Comparison of ENCODE assay signal across 15 cellular contexts in the genomic region with DNA sequence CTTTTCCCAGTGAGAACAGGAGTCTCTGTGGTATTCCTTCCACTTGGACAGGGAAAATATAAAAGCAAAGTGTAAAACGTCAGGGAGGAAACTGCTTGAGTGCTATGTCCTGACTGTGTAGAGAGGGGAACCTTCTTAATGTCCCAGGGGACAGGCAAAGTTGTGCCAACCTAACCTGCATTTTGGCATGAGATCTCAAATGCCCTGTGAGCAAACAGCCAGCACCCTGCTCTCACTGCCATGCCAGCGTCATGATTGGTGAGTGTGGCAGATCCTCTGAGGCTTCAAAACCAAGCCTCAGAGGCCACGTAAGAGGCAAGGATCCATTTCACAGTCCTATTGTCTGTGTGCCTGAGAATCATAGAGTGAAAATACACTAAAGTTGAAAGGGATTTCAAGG. TPM values are rescaled to one million over a fixed set of nuclear protein-coding genes. Genes with fewer than 3 reads are reported as not detected.
DNase-seq lines count a peak whose midpoint lies in the region; ATAC-seq, FAIRE-seq and TF ChIP-seq lines count a peak whose summit lies in the region.
"Had no signal": no experiment of that assay in that cellular context is flagged by ENCODE, and none has a peak within 500 bp of the region (broad histone marks: within the 10 kb centered on the region; RNA-seq: fewer than 3 reads in every experiment).

No MANE protein-coding gene starts in this region.

- SMC1A ChIA-PET in GM12878 (lab: Charles Lee; ENCODE audit: uncharacterized antibody, unreplicated experiment) = interaction anchor here (0.8 to 4.1 kb wide), 3 partner anchors 12 to 85 kb away, joined by 3 to 19 read pairs (median 4); no protein-coding TSS in a partner anchor

- no peaks in the 10 kb centered on the region for H3K9me3 Mint-ChIP-seq in activated CD8-positive, alpha-beta T cell treated with anti-CD3 and anti-CD28 coated beads, Interleukin-2, amount 10 ng/mL, durations not matched to agents 7 days and 5 days (ENCODE audit: insufficient read depth)

- no peak overlapping the region for H3K27ac Mint-ChIP-seq in activated CD8-positive, alpha-beta T cell treated with anti-CD3 and anti-CD28 coated beads, Interleukin-2, amount 10 ng/mL, durations not matched to agents 7 days and 5 days

- DNase-seq in Right ventricle myocardium superior (no peak), left ventricle myocardium inferior (no peak), GM12878 (ENCODE audit: low read depth, low spot score) (no peak), osteoblast (ENCODE audit: insufficient read length, low spot score, missing footprints) (peak; percentile 71), thyroid gland (peak; percentile 42 to 59), mucosa of descending colon (no peak), NCI-H1092 treated with DMSO at 0.1 percent for 48 hours (lab: John Stamatoyannopoulos, UW) (no peak)
- DNase-seq in activated CD8-positive, alpha-beta T cell treated with anti-CD3 and anti-CD28 coated beads, Interleukin-2, amount 10 ng/mL, durations not matched to agents 7 days and 5 days = no peak
- DNase-seq: NCI-H187 treated with DMSO at 0.1 percent for 48 hours; NCI-H345; NCI-H526 treated with DMSO at 0.1 percent for 48 hours; NK-92 treated with Interleukin-12 subunit alpha and Interleukin-12 subunit beta, amount 100 ng/mL, for 24 hours had no signal

- no TSS peak for BruUV-seq in GM12878 (replicated peaks; lab: Mats Ljungman, UMichigan)

- H3K4me3 ChIP-seq in left ventricle myocardium inferior (no peak overlapping the region), GM12878 (no peak overlapping the region), osteoblast (ENCODE audit: insufficient read depth, low read length) (no peak overlapping the region), thyroid gland (replicated peaks in 1 of 3) (no peak overlapping the region), mucosa of descending colon (no peak overlapping the region)
- H3K4me3 ChIP-seq: A549, SJCRH30 had no signal

- no peak for TF ChIP-seq CTCF in left ventricle myocardium inferior (IDR thresholded peaks at IDR 0.05; ENCODE audit: borderline replicate concordance)
- TF ChIP-seq CTCF in GM12878 (IDR thresholded peaks at IDR 0.05 in 2 of 3, conservative IDR thresholded peaks at IDR 0.05 in 1 of 3; ENCODE audit: control insufficient read depth in 2 of 3, extremely low read depth in 1 of 3, insufficient read depth in 1 of 3, low read depth in 3 of 3, low read length in 3 of 3) = no peak
- TF ChIP-seq CTCF in osteoblast (IDR thresholded peaks at IDR 0.05; ENCODE audit: extremely low read depth, low read depth, low read length) = no peak
- no peak for TF ChIP-seq CTCF in thyroid gland (IDR thresholded peaks at IDR 0.05)
- no peak for TF ChIP-seq CTCF in mucosa of descending colon (IDR thresholded peaks at IDR 0.05)

- H3K79me2 ChIP-seq in GM12878 (ENCODE audit: control insufficient read depth, insufficient read depth, low read length) (no peaks in the 10 kb centered on the region), osteoblast (ENCODE audit: insufficient read depth, low read length) (no peaks in the 10 kb centered on the region)

- ATAC-seq in Right ventricle myocardium superior (ENCODE audit: poor library complexity) (peak; percentile 34), GM12878 (peak; percentile 26), mucosa of descending colon (no peak)
- ATAC-seq in activated CD8-positive, alpha-beta T cell treated with anti-CD3 and anti-CD28 coated beads, Interleukin-2, amount 10 ng/mL, durations not matched to agents 7 days and 5 days = no peak

- H3K36me3 ChIP-seq in left ventricle myocardium inferior (no peaks in the 10 kb centered on the region), GM12878 (ENCODE audit: control insufficient read depth in 2 of 2, insufficient read depth in 2 of 2, low read length in 1 of 2) (no peaks in the 10 kb centered on the region), osteoblast (ENCODE audit: insufficient read depth, low read length) (no peaks in the 10 kb centered on the region), thyroid gland (no peaks in the 10 kb centered on the region), mucosa of descending colon (ENCODE audit: low read depth) (no peaks in the 10 kb centered on the region)
- H3K36me3 ChIP-seq: SJCRH30 had no signal

- TF ChIP-seq POLR2A in GM12878 (IDR thresholded peaks at IDR 0.05; ENCODE audit: low read depth, low read length) (no peak), thyroid gland (IDR thresholded peaks at IDR 0.05) (no peak)

- H3K4me1 Mint-ChIP-seq in activated CD8-positive, alpha-beta T cell treated with anti-CD3 and anti-CD28 coated beads, Interleukin-2, amount 10 ng/mL, durations not matched to agents 7 days and 5 days (ENCODE audit: low read depth) = peaks cover 19% of the 10 kb centered on the region

- WGBS in GM12878 (ENCODE audit: insufficient coverage, insufficient replicate concordance, low lambda C conversion rate, missing lambda C conversion rate) = 13% methylated on average over 3 of the region's 3 CpGs
- WGBS in thyroid gland, 2 donors = 23 to 29% methylated on average over 3 of the region's 3 CpGs

- TF ChIP-seq EP300 in GM12878 (IDR thresholded peaks at IDR 0.05; ENCODE audit: borderline replicate concordance in 1 of 2, control insufficient read depth in 1 of 2, low read depth in 2 of 2, low read length in 2 of 2) = no peak

- FAIRE-seq in GM12878 (lab: Jason Lieb, UNC) = no peak
- FAIRE-seq: A549 had no signal

- H3K4me3 Mint-ChIP-seq in activated CD8-positive, alpha-beta T cell treated with anti-CD3 and anti-CD28 coated beads, Interleukin-2, amount 10 ng/mL, durations not matched to agents 7 days and 5 days = no peak overlapping the region

- CTCF ChIA-PET in GM12878 (lab: Yijun Ruan, JAX) = interaction anchor here (0.8 to 1.6 kb wide), 2 partner anchors 13 to 62 kb away, joined by 3 to 4 read pairs; no protein-coding TSS in a partner anchor
- CTCF ChIA-PET in activated CD8-positive, alpha-beta T cell treated with anti-CD3 and anti-CD28 coated beads, Interleukin-2, amount 10 ng/mL, durations not matched to agents 7 days and 5 days (lab: Charles Lee) = interaction anchor here (1.1 kb wide), 1 partner anchor 12 kb away, joined by 3 read pairs; no protein-coding TSS in a partner anchor

- no peak overlapping the region for H3K9ac ChIP-seq in GM12878 (ENCODE audit: control insufficient read depth, insufficient read depth, low read length)

- intact Hi-C loops in Right ventricle myocardium superior (cut with DNase I) = no loop called here
- intact Hi-C loops in left ventricle myocardium inferior (cut with micrococcal nuclease) = no loop called here
- intact Hi-C loops in GM12878 (cut with micrococcal nuclease; ENCODE audit: unreplicated experiment) = loop anchor here (5.0 kb wide), 1 partner anchor 87 kb away; no protein-coding TSS in a partner anchor
- intact Hi-C loops in thyroid gland (cut with DNase I) = no loop called here
- intact Hi-C loops in mucosa of descending colon (cut with DNase I, micrococcal nuclease) = no loop called here

- H4K20me1 ChIP-seq in GM12878 (ENCODE audit: control insufficient read depth, insufficient read depth) (no peaks in the 10 kb centered on the region), osteoblast (ENCODE audit: insufficient read depth, low read length) (no peaks in the 10 kb centered on the region)

- RAD21 ChIA-PET in GM12878 (lab: Charles Lee; ENCODE audit: unreplicated experiment) = interaction anchor here (0.7 kb wide), 1 partner anchor 353 kb away, joined by 3 read pairs; no protein-coding TSS in a partner anchor

- H3K27me3 Mint-ChIP-seq in activated CD8-positive, alpha-beta T cell treated with anti-CD3 and anti-CD28 coated beads, Interleukin-2, amount 10 ng/mL, durations not matched to agents 7 days and 5 days (ENCODE audit: low read depth) = no peaks in the 10 kb centered on the region

- peaks cover 19% of the 10 kb centered on the region for H3K4me1 ChIP-seq in left ventricle myocardium inferior
- no peaks in the 10 kb centered on the region for H3K4me1 ChIP-seq in GM12878 (ENCODE audit: control insufficient read depth, insufficient read depth, low read length)
- H3K4me1 ChIP-seq in osteoblast (ENCODE audit: insufficient read depth, low read length) = peaks cover 31% of the 10 kb centered on the region
- peaks cover 14 to 22% of the 10 kb centered on the region in 2 donors for H3K4me1 ChIP-seq in thyroid gland
- H3K4me1 ChIP-seq in mucosa of descending colon (ENCODE audit: low read depth) = no peaks in the 10 kb centered on the region
- H3K4me1 ChIP-seq: A549, SJCRH30 had no signal

- TF ChIP-seq RAD21 in GM12878 (IDR thresholded peaks at IDR 0.05; ENCODE audit: insufficient read depth, low read depth, low read length) = no peak

- H3K9me3 ChIP-seq in left ventricle myocardium inferior (replicated peaks) (no peaks in the 10 kb centered on the region), GM12878 (replicated peaks; ENCODE audit: control insufficient read depth, insufficient read depth, low read length) (no peaks in the 10 kb centered on the region), osteoblast (ENCODE audit: low read depth, low read length) (no peaks in the 10 kb centered on the region), thyroid gland (no peaks in the 10 kb centered on the region), mucosa of descending colon (no peaks in the 10 kb centered on the region)
- H3K9me3 ChIP-seq: A549, SJCRH30 had no signal

- no peak overlapping the region for H2AFZ ChIP-seq in GM12878 (ENCODE audit: control insufficient read depth, low read depth, low read length)
- no peak overlapping the region for H2AFZ ChIP-seq in osteoblast (ENCODE audit: low read length)

- POLR2A ChIA-PET in GM12878 (lab: Charles Lee) = interaction anchor here (1.2 kb wide), 1 partner anchor 45 kb away, joined by 3 read pairs; no protein-coding TSS in a partner anchor
- POLR2A ChIA-PET in activated CD8-positive, alpha-beta T cell treated with anti-CD3 and anti-CD28 coated beads, Interleukin-2, amount 10 ng/mL, durations not matched to agents 7 days and 5 days (lab: Charles Lee) = no interaction called here

- H3K4me2 ChIP-seq in GM12878 (ENCODE audit: control insufficient read depth, insufficient read depth) (no peak overlapping the region), osteoblast (ENCODE audit: insufficient read depth, low read length) (no peak overlapping the region)
- H3K4me2 ChIP-seq: A549 had no signal

- H3K27me3 ChIP-seq in left ventricle myocardium inferior (ENCODE audit: low read depth) = no peaks in the 10 kb centered on the region
- no peaks in the 10 kb centered on the region for H3K27me3 ChIP-seq in GM12878 (replicated peaks in 1 of 2; ENCODE audit: control insufficient read depth in 2 of 2, insufficient read depth in 2 of 2, low read length in 1 of 2)
- H3K27me3 ChIP-seq in osteoblast (ENCODE audit: insufficient read depth, low read length) = no peaks in the 10 kb centered on the region
- H3K27me3 ChIP-seq in thyroid gland = no peaks in the 10 kb centered on the region

- H3K27ac ChIP-seq in left ventricle myocardium inferior (replicated peaks) = no peak overlapping the region
- H3K27ac ChIP-seq in GM12878 (ENCODE audit: control insufficient read depth, insufficient read depth) = no peak overlapping the region
- H3K27ac ChIP-seq in osteoblast (ENCODE audit: low read depth, low read length) = no peak overlapping the region
- H3K27ac ChIP-seq in thyroid gland = peak overlapping the region in 2 of 3 donors; percentile 51 to 60
- H3K27ac ChIP-seq: A549, C4-2B, SJCRH30 had no signal

- no peaks in the 10 kb centered on the region for H3K36me3 Mint-ChIP-seq in activated CD8-positive, alpha-beta T cell treated with anti-CD3 and anti-CD28 coated beads, Interleukin-2, amount 10 ng/mL, durations not matched to agents 7 days and 5 days (ENCODE audit: low read depth)

- in situ Hi-C loops in GM12878 (cut with MboI) = no loop called here

RNA-seq across cellular contexts. Expression of gene RAP1A, which starts 49.7 kb away (rescaled TPM):
- total RNA-seq in Right ventricle myocardium superior = 97.2 TPM
- 112 TPM for total RNA-seq in left ventricle myocardium inferior
- total RNA-seq in GM12878 (2013; cell fraction: nucleolus; rRNA removed) = 52.4 and 56.6 TPM in 2 replicates
- total RNA-seq in GM12878 (2014; rRNA removed) = 41.6 and 53.4 TPM in 2 replicates
- 38.4 and 42.2 TPM in 2 replicates for total RNA-seq in GM12878 (2014; rRNA removed; fragmentation: Illumina TruSeq; extraction: Trizol)
- 141 TPM in 2 replicates for total RNA-seq in GM12878 (2021)
- 81.1 TPM for polyA plus RNA-seq in GM12878 (2011; ENCODE audit: low read depth)
- polyA plus RNA-seq in GM12878 (2011; rRNA removed) = 141 and 206 TPM in 2 replicates
- polyA plus RNA-seq in GM12878 (2011; cell fraction: cytosol; rRNA removed) = 43.4 and 49.4 TPM in 2 replicates
- polyA plus RNA-seq in GM12878 (2011; cell fraction: nucleus; rRNA removed) = 31.2 and 34.0 TPM in 2 replicates
- polyA plus RNA-seq in GM12878 (2012) = 144 and 163 TPM in 2 replicates
- 213 and 259 TPM in 2 replicates for polyA plus RNA-seq in GM12878 (2014; fragmentation: Illumina TruSeq; extraction: Trizol)
- polyA plus RNA-seq in GM12878 (2014; fragmentation: Nextera tagmentation; extraction: Ambion mirVana) = 10 to 100 TPM; 71.8 to 93.7 TPM
- polyA plus RNA-seq in GM12878 (2014; rRNA removed) = 86.4 and 106 TPM in 2 replicates
- polyA plus RNA-seq in GM12878 (2016; fragmentation: Nextera tagmentation; extraction: Ambion mirVana) = 10 to 100 TPM; 76.7 to 78.4 TPM
- polyA minus RNA-seq in GM12878 (2011; rRNA and poly(A)+ RNA removed) = 29.2 and 61.7 TPM in 2 replicates
- polyA minus RNA-seq in GM12878 (2011; cell fraction: cytosol; rRNA and poly(A)+ RNA removed) = 20.2 and 26.1 TPM in 2 replicates
- polyA minus RNA-seq in GM12878 (2011; cell fraction: nucleus; rRNA and poly(A)+ RNA removed) = 10.6 and 17.6 TPM in 2 replicates
- 17.0 and 19.7 TPM in 2 replicates for total RNA-seq in osteoblast
- total RNA-seq in thyroid gland = 10 to 100 TPM; 54.2 to 91.7 (median 71.9) TPM
- 100 to 1,000 TPM in 1 of 3 donors, 10 to 100 TPM in 2; 84.4 to 272 (median 95.4) TPM for total RNA-seq in mucosa of descending colon
- 100 to 1,000 TPM; 132 to 133 TPM for total RNA-seq in activated CD8-positive, alpha-beta T cell treated with anti-CD3 and anti-CD28 coated beads, Interleukin-2, amount 10 ng/mL, durations not matched to agents 7 days and 5 days

Comparison
In these comparisons a context has a peak if more than half of its experiments do, and no peak if none do; other contexts are left out.
1. ATAC-seq: peak in Right ventricle myocardium superior (single experiment) and GM12878 (single experiment); none in mucosa of descending colon (single experiment) and activated CD8-positive, alpha-beta T cell treated with anti-CD3 and anti-CD28 coated beads, Interleukin-2, amount 10 ng/mL, durations not matched to agents 7 days and 5 days (single experiment).
2. DNase-seq: peak in osteoblast (single experiment) and thyroid gland (2 of 2); none in Right ventricle myocardium superior (single experiment), left ventricle myocardium inferior (single experiment), GM12878 (single experiment), mucosa of descending colon (0 of 3), NCI-H1092 treated with DMSO at 0.1 percent for 48 hours (single experiment) and activated CD8-positive, alpha-beta T cell treated with anti-CD3 and anti-CD28 coated beads, Interleukin-2, amount 10 ng/mL, durations not matched to agents 7 days and 5 days (single experiment).
3. H3K27ac ChIP-seq: peak in thyroid gland (2 of 3); none in left ventricle myocardium inferior (single experiment), GM12878 (single experiment) and osteoblast (single experiment).